1 cellular context compared by ENCODE assay signal in the genomic region with DNA sequence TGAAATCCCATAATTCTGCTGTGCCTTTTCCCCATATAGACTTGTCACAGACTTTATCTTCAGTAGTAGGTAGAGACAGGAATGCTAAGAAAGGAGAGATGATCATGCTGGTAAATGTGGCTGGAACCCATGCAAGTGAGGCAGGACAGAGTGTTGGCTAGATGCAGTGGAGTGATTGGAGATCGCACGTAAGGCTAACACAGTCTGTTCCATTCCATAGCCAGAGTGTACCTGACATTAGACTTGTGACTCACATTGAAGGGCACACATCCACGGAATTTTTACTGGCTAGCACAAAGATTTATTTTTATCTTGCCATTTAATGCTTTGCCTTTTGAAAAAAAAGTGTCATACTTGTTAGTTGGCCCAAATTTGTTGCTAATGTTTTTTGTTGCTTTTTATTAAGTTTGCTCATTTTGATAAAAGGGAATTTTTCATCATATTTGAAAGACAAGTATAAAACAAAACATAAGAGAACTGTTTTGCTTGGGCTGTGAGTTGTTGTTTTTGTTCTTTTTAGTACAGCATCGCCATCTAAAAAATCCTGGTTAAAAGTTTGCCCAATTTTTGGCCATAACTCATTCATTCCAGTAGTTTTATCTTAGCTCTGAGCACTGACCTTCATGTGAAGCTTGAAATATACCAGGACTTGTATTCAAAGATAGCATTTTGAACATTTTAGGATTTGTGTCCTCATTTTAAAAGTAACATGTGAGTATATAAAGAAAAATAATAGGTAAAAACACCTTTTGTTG.
A peak's percentile ranks its signal among the peaks of the same experiment; 100 is the strongest.
TF ChIP-seq lines count a peak whose summit lies in the region.

No MANE protein-coding gene starts in this region.

TF ChIP-seq in K562, 482 proteins besides CTCF, POLR2A, EP300 and RAD21 (continued from another document):
- TF ChIP-seq GTF3C2 (IDR thresholded peaks at IDR 0.05; ENCODE audit: borderline replicate concordance, extremely low read depth, insufficient read length) (no peak), KAT8 (IDR thresholded peaks at IDR 0.05; ENCODE audit: low read depth) (no peak), SFPQ (IDR thresholded peaks at IDR 0.05; ENCODE audit: low read depth, low read length) (no peak), C11orf30 (IDR thresholded peaks at IDR 0.05; ENCODE audit: low read depth) (no peak), TFAM (CRISPR knock-in tag; conservative IDR thresholded peaks at IDR 0.05) (no peak), MYNN (IDR thresholded peaks at IDR 0.05) (no peak), MYNN (CRISPR knock-in tag; IDR thresholded peaks at IDR 0.05) (no peak), RBM22 (IDR thresholded peaks at IDR 0.05; ENCODE audit: low read depth, low read length, poor library complexity, severe bottlenecking) (no peak), NFYB (IDR thresholded peaks at IDR 0.05; ENCODE audit: extremely low read depth, insufficient read length) (no peak), NFRKB (IDR thresholded peaks at IDR 0.05; ENCODE audit: low read depth) (no peak), ARHGAP35 (IDR thresholded peaks at IDR 0.05; ENCODE audit: partially characterized antibody) (no peak), ZBTB33 (CRISPR knock-in tag; IDR thresholded peaks at IDR 0.05) (no peak), AFF4 (CRISPR knock-in tag; IDR thresholded peaks at IDR 0.05) (no peak), SOX6 (IDR thresholded peaks at IDR 0.05) (0 out of 2 replicates have a peak, but pooled peaks have one; percentile 9)
- TF ChIP-seq, protein P1, sequence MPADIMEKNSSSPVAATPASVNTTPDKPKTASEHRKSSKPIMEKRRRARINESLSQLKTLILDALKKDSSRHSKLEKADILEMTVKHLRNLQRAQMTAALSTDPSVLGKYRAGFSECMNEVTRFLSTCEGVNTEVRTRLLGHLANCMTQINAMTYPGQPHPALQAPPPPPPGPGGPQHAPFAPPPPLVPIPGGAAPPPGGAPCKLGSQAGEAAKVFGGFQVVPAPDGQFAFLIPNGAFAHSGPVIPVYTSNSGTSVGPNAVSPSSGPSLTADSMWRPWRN (IDR thresholded peaks at IDR 0.05; ENCODE audit: low read depth): no peak
TF ChIP-seq in K562: peak in this region for 27.
